ENCODE assay signal across 10 cellular contexts in genomic region chr13:28313579-28313978, GRCh38.
A peak's percentile ranks its signal among the peaks of the same experiment; 100 is the strongest.
DNase-seq lines count a peak whose midpoint lies in the region; ATAC-seq and TF ChIP-seq lines count a peak whose summit lies in the region.
"Had no signal": no experiment of that assay in that cellular context is flagged by ENCODE, and none has a peak within 500 bp of the region (broad histone marks: within the 10 kb centered on the region; RNA-seq: fewer than 3 reads in every experiment).

No MANE protein-coding gene starts in this region.

- H3K9me3 ChIP-seq in lower lobe of right lung: no peaks in the 10 kb centered on the region
- H3K9me3 ChIP-seq: uterus had no signal

- intact Hi-C loops in lower lobe of right lung (cut with DNase I): no loop called here

- peaks cover 6% of the 10 kb centered on the region for H3K4me1 ChIP-seq in lower lobe of right lung
- H3K4me1 ChIP-seq: uterus had no signal

- H3K36me3 ChIP-seq in lower lobe of right lung: peaks cover 3% of the 10 kb centered on the region
- H3K36me3 ChIP-seq: uterus had no signal

- no peak overlapping the region for H3K27ac ChIP-seq in lower lobe of right lung
- H3K27ac ChIP-seq: uterus had no signal

- H3K27me3 ChIP-seq in lower lobe of right lung (ENCODE audit: low read depth): no peaks in the 10 kb centered on the region
- H3K27me3 ChIP-seq: uterus had no signal

- peak; percentile 42 for DNase-seq in NCI-H748 (lab: John Stamatoyannopoulos, UW; ENCODE audit: unreplicated experiment)
- no peak for DNase-seq in NCI-H748 treated with DMSO at 0.1 percent for 48 hours (lab: John Stamatoyannopoulos, UW)
- DNase-seq in HCEC 1CT: peak; percentile 43
- no peak for DNase-seq in lower lobe of right lung
- DNase-seq in NCI-H2029 treated with DMSO at 0.1 percent for 48 hours (lab: John Stamatoyannopoulos, UW): no peak
- DNase-seq in NCI-H774 (lab: John Stamatoyannopoulos, UW): no peak
- DNase-seq: stimulated activated CD4-positive, alpha-beta T cell treated with anti-CD3 and anti-CD28 coated beads, Interleukin-1b, Interleukin-23, amount 100 ng/mL, for 48 hours; uterus had no signal

- TF ChIP-seq CTCF in WI38 (IDR thresholded peaks at IDR 0.05; ENCODE audit: low read depth, low read length) (peak; percentile 18; the same call in 1 of the 2 replicates), lower lobe of right lung (IDR thresholded peaks at IDR 0.05) (peak; percentile 21)

- H3K4me3 ChIP-seq in WI38 (ENCODE audit: low read depth, low read length) (no peak overlapping the region), lower lobe of right lung (no peak overlapping the region)
- H3K4me3 ChIP-seq: uterus had no signal

- ATAC-seq in lower lobe of right lung (no peak), GM21423 (IDR thresholded peaks at IDR 0.05; ENCODE audit: unreplicated experiment) (no peak)

Comparison
In these comparisons a context has a peak if more than half of its experiments do, and no peak if none do; other contexts are left out.
1. DNase-seq: peak in NCI-H748 (single experiment) and HCEC 1CT (single experiment); none in NCI-H748 treated with DMSO at 0.1 percent for 48 hours (single experiment), lower lobe of right lung (single experiment), NCI-H2029 treated with DMSO at 0.1 percent for 48 hours (single experiment) and NCI-H774 (single experiment).